In the genomic region with DNA sequence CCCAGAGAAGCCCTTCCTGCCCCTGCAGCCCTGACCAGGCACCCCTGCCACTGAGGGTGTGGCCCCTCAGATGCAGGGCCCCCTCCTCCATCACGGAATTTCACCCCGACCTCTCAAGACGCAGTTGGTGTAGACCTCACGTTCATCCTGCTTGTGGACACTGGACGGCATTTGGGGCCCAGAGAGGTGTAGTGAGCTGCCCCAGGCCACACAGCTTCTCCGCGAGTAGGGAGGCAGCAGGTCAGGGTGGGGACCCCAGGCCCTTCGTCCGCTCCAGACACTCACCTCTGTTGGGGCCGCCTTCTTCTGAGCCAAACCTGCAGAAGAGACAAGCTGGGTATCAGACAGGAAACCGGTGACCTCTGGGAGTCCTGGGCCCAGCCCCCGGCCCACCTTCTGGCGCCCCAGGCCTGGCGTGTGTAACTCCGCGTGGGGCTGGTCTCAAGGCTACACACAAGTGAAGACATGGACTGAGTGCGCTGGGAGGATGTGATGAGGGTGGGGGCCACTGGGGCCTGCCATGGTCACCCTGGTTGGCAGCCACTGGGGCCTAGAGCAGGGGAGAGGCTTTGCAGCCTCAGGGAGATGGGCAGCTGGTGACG, we compare ENCODE assay signal across 34 cellular contexts. TPM values are rescaled to one million over a fixed set of nuclear protein-coding genes. Genes with fewer than 3 reads are reported as not detected.
DNase-seq lines count a peak whose midpoint lies in the region; ATAC-seq and TF ChIP-seq lines count a peak whose summit lies in the region.
"Had no signal": no experiment of that assay in that cellular context is flagged by ENCODE, and none has a peak within 500 bp of the region (broad histone marks: within the 10 kb centered on the region; RNA-seq: fewer than 3 reads in every experiment).

No MANE protein-coding gene starts in this region.

- H3K4me2 ChIP-seq in mammary epithelial cell (ENCODE audit: insufficient read depth, low read depth, low read length): no peak overlapping the region

- H3K9me3 Mint-ChIP-seq in memory B cell: no peaks in the 10 kb centered on the region
- H3K9me3 Mint-ChIP-seq: CD4-positive, CD25-positive, alpha-beta regulatory T cell; nephron progenitor cell had no signal

- peaks cover 14% of the 10 kb centered on the region for H3K4me1 Mint-ChIP-seq in T-helper 17 cell
- peaks cover 19% of the 10 kb centered on the region for H3K4me1 Mint-ChIP-seq in memory B cell

- no peaks in the 10 kb centered on the region for H3K36me3 ChIP-seq in breast epithelium
- H3K36me3 ChIP-seq in mammary epithelial cell (ENCODE audit: insufficient read depth, low read length): no peaks in the 10 kb centered on the region
- H3K36me3 ChIP-seq in stomach: peaks cover 20 to 48% (median 45%) of the 10 kb centered on the region in 4 donors
- H3K36me3 ChIP-seq: ovary had no signal

- H3K79me2 ChIP-seq in mammary epithelial cell (ENCODE audit: insufficient read depth, low read length): no peaks in the 10 kb centered on the region

- H3K9ac ChIP-seq in mammary epithelial cell (ENCODE audit: insufficient read depth, low read length): no peak overlapping the region

- peaks cover 5 to 6% of the 10 kb centered on the region in 2 donors for H3K4me1 ChIP-seq in breast epithelium
- H3K4me1 ChIP-seq in mammary epithelial cell (ENCODE audit: insufficient read depth, low read length): peaks cover 29% of the 10 kb centered on the region
- H3K4me1 ChIP-seq in stomach: peaks cover 35 to 65% (median 49%) of the 10 kb centered on the region in 4 donors

- H3K36me3 Mint-ChIP-seq in T-helper 17 cell (ENCODE audit: low read depth) (no peaks in the 10 kb centered on the region), memory B cell (peaks cover 19% of the 10 kb centered on the region)
- H3K36me3 Mint-ChIP-seq: activated naive CD8-positive, alpha-beta T cell had no signal

- in situ Hi-C loops in mammary epithelial cell (cut with MboI; ENCODE audit: low sequenced_read_pairs in 2 of 2): no loop called here

- H3K27ac Mint-ChIP-seq in T-helper 17 cell (no peak overlapping the region), memory B cell (no peak overlapping the region)
- H3K27ac Mint-ChIP-seq: activated CD4-positive, alpha-beta T cell treated with anti-CD3 and anti-CD28 coated beads for 36 hours; activated naive CD8-positive, alpha-beta T cell; nephron progenitor cell had no signal

- DNase-seq in breast epithelium (ENCODE audit: low spot score in 2 of 2): no peak
- no peak for DNase-seq in mammary epithelial cell
- DNase-seq in T-helper 17 cell: no peak
- no peak for DNase-seq in memory B cell (ENCODE audit: low spot score in 2 of 2)
- no peak for DNase-seq in stomach
- DNase-seq in NCI-H524 (lab: John Stamatoyannopoulos, UW): no peak
- DNase-seq in NCI-H774 (lab: John Stamatoyannopoulos, UW): no peak
- no peak for DNase-seq in AG08396 (ENCODE audit: low spot score)
- DNase-seq: activated CD4-positive, alpha-beta T cell treated with anti-CD3 and anti-CD28 coated beads for 36 hours; activated effector memory CD4-positive, alpha-beta T cell treated with anti-CD3 and anti-CD28 coated beads, Interleukin-2, amount 50 U/mL, for 16 hours; aorta; Calu3; caudate nucleus; CD4-positive, CD25-positive, alpha-beta regulatory T cell; DND-41; effector memory CD4-positive, alpha-beta T cell; erythroblast; kidney glomerular epithelial cell; NCI-H1048; NCI-H1694; nephron progenitor cell; ovary; stimulated activated CD8-positive, alpha-beta memory T cell treated with anti-CD3 and anti-CD28 coated beads, Interleukin-4, amount 100 ng/mL, for 48 hours; T1000; trophoblast cell had no signal

- H3K27me3 Mint-ChIP-seq in T-helper 17 cell: no peaks in the 10 kb centered on the region
- H3K27me3 Mint-ChIP-seq in memory B cell: no peaks in the 10 kb centered on the region
- H3K27me3 Mint-ChIP-seq: activated CD4-positive, alpha-beta T cell treated with anti-CD3 and anti-CD28 coated beads for 36 hours; activated naive CD8-positive, alpha-beta T cell; CD4-positive, CD25-positive, alpha-beta regulatory T cell had no signal

- TF ChIP-seq POLR2A in breast epithelium (IDR thresholded peaks at IDR 0.05) (no peak), stomach (IDR thresholded peaks at IDR 0.05) (no peak)

- H3K27me3 ChIP-seq in breast epithelium: no peaks in the 10 kb centered on the region
- no peaks in the 10 kb centered on the region for H3K27me3 ChIP-seq in mammary epithelial cell (ENCODE audit: insufficient read depth, low read length)
- H3K27me3 ChIP-seq in stomach: no peaks in the 10 kb centered on the region
- H3K27me3 ChIP-seq: ovary, SJSA1 had no signal

- intact Hi-C loops in breast epithelium (cut with DNase I; ENCODE audit: low total_unique reads): no loop called here
- intact Hi-C loops in mammary epithelial cell (cut with micrococcal nuclease): loop anchor here (10.0 kb wide), 1 partner anchor 538 kb away; no protein-coding TSS in a partner anchor
- intact Hi-C loops in stomach (cut with DNase I; ENCODE audit: low total_unique reads): loop anchor here (5.0 kb wide), 2 partner anchors 35 to 155 kb away; partner anchors contain the start of gene PIP5K1C

- H3K9me3 ChIP-seq in breast epithelium (no peaks in the 10 kb centered on the region), mammary epithelial cell (replicated peaks; ENCODE audit: insufficient read depth, low read length) (no peaks in the 10 kb centered on the region), T-helper 17 cell (ENCODE audit: control insufficient read depth, low read length, poor library complexity, severe bottlenecking) (no peaks in the 10 kb centered on the region), stomach (no peaks in the 10 kb centered on the region)
- H3K9me3 ChIP-seq: ovary, SJSA1 had no signal

- no peak for ATAC-seq in T-helper 17 cell
- no peak for ATAC-seq in memory B cell (ENCODE audit: low read depth)
- ATAC-seq: activated CD4-positive, alpha-beta T cell treated with anti-CD3 and anti-CD28 coated beads for 36 hours; HCT116; right cardiac atrium had no signal

- CTCF ChIA-PET in mammary epithelial cell (lab: Charles Lee; ENCODE audit: low non-redundant PET): interaction anchor here (0.6 kb wide), 1 partner anchor 182 kb away, joined by 3 read pairs; no protein-coding TSS in a partner anchor

- H2AFZ ChIP-seq in mammary epithelial cell (ENCODE audit: low read depth, low read length): no peak overlapping the region

- H3K4me3 Mint-ChIP-seq in T-helper 17 cell (peak overlapping the region; percentile 36), memory B cell (peak overlapping the region; percentile 21)
- H3K4me3 Mint-ChIP-seq: activated CD4-positive, alpha-beta T cell treated with anti-CD3 and anti-CD28 coated beads for 36 hours; activated naive CD8-positive, alpha-beta T cell had no signal

- no peak for TF ChIP-seq CTCF in breast epithelium (IDR thresholded peaks at IDR 0.05)
- no peak for TF ChIP-seq CTCF in mammary epithelial cell (conservative IDR thresholded peaks at IDR 0.05 in 1 of 2, IDR thresholded peaks at IDR 0.05 in 1 of 2; ENCODE audit: extremely low read depth in 1 of 2, insufficient read depth in 1 of 2, low read depth in 1 of 2, low read length in 2 of 2)
- no peak for TF ChIP-seq CTCF in stomach (IDR thresholded peaks at IDR 0.05)

- peaks cover 2% of the 10 kb centered on the region for H4K20me1 ChIP-seq in mammary epithelial cell (ENCODE audit: insufficient read depth, low read length)

- WGBS in mammary epithelial cell (ENCODE audit: low coverage, missing lambda C conversion rate): 95% methylated on average over 18 of the region's 18 CpGs
- WGBS in stomach, 5 donors: 74 to 91% (median 89%) methylated on average over 8 to 18 of the region's 18 CpGs

- no peak for TF ChIP-seq EP300 in stomach (IDR thresholded peaks at IDR 0.05)

- H3K4me3 ChIP-seq in breast epithelium: no peak overlapping the region
- no peak overlapping the region for H3K4me3 ChIP-seq in mammary epithelial cell (replicated peaks in 1 of 3; ENCODE audit: insufficient read depth in 1 of 3, low read depth in 2 of 3, low read length in 3 of 3)
- H3K4me3 ChIP-seq in stomach: no peak overlapping the region
- H3K4me3 ChIP-seq: coronary artery, ovary, SJSA1 had no signal

- no TSS peak for BruUV-seq in mammary epithelial cell (replicated peaks; lab: Mats Ljungman, UMichigan)

- H3K27ac ChIP-seq in breast epithelium (peak overlapping the region; percentile 92 to 99), mammary epithelial cell (ENCODE audit: insufficient read depth, low read depth, low read length) (no peak overlapping the region), stomach (peak overlapping the region in 4 of 5 donors; percentile 89 to 97 (median 96))
- H3K27ac ChIP-seq: SJSA1, VCaP had no signal

- dilution Hi-C loops in mammary epithelial cell (cut with HindIII; ENCODE audit: low sequenced_read_pairs): no loop called here

RNA-seq across cellular contexts. Expression of gene PIP5K1C, which starts 33.1 kb away (rescaled TPM):
- total RNA-seq in breast epithelium (10 to 100 TPM; 14.6 to 15.7 (median 15.7) TPM), mammary epithelial cell (10 to 100 TPM; 22.5 to 26.7 TPM), T-helper 17 cell (10 to 100 TPM; 21.7 to 23.7 TPM), stomach (100 to 1,000 TPM in 1 of 5 donors, 10 to 100 TPM in 4; 15.1 to 164 (median 36.8) TPM)
- polyA plus RNA-seq in mammary epithelial cell (8.9 TPM), stomach (10 to 100 TPM in 2 of 3 donors, 1 to 10 TPM in 1; 8.6 to 18.5 (median 12.5) TPM)
- 34.6 TPM for polyA minus RNA-seq in mammary epithelial cell

RNA-seq across cellular contexts. Expression of gene CACTIN, which starts 40.5 kb away (rescaled TPM):
- total RNA-seq in breast epithelium (10 to 100 TPM; 21.8 to 30.5 (median 27.5) TPM), mammary epithelial cell (10 to 100 TPM; 16.0 to 26.5 TPM), T-helper 17 cell (10 to 100 TPM; 32.8 to 34.4 TPM), stomach (100 to 1,000 TPM in 1 of 5 donors, 10 to 100 TPM in 3, 1 to 10 TPM in 1; 9.8 to 180 (median 19.4) TPM)
- polyA plus RNA-seq in mammary epithelial cell (14.4 TPM), stomach (10 to 100 TPM; 10.2 to 13.9 (median 12.4) TPM)
- polyA minus RNA-seq in mammary epithelial cell: 11.2 TPM

RNA-seq across cellular contexts. Expression of gene TJP3, which starts 41.0 kb away (rescaled TPM):
- total RNA-seq in breast epithelium (10 to 100 TPM in 2 of 3 donors, under 1 TPM in 1; 0.16 to 36.6 (median 20.0) TPM), mammary epithelial cell (under 1 TPM; 0.50 to 0.54 TPM), T-helper 17 cell (10 to 100 TPM; 13.4 to 14.2 TPM), stomach (100 to 1,000 TPM in 2 of 5 donors, 10 to 100 TPM in 3; 31.9 to 204 (median 95.1) TPM)
- polyA plus RNA-seq in mammary epithelial cell (0.48 TPM), stomach (10 to 100 TPM; 62.3 to 96.1 (median 93.1) TPM)
- polyA minus RNA-seq in mammary epithelial cell: 0.41 TPM
- total RNA-seq: fibroblast of villous mesenchyme, lung microvascular endothelial cell, right cardiac atrium, RPMI7951, SJSA1 had no signal
